8 cellular contexts compared by ENCODE assay signal in genomic region chr1:235367000-235367908, GRCh38. TPM values are rescaled to one million over a fixed set of nuclear protein-coding genes. Genes with fewer than 3 reads are reported as not detected.
DNase-seq lines count a peak whose midpoint lies in the region; FAIRE-seq and TF ChIP-seq lines count a peak whose summit lies in the region.

TBCE (plus strand) TSS chr1:235367427; CDS start chr1:235380050, 12,623 bp downstream.

- H3K4me3 ChIP-seq in SK-N-MC (peak within 1 kb of the TSS; percentile 99), neuronal stem cell (ENCODE audit: low read length in 2 of 2) (peak within 1 kb of the TSS; percentile 67 to 88)

- no peaks in the 10 kb centered on the region for H3K4me1 ChIP-seq in neuronal stem cell (ENCODE audit: control insufficient read depth in 2 of 2, insufficient read depth in 1 of 2, low read depth in 1 of 2, low read length in 2 of 2)

- POLR2A ChIA-PET in HEK293T (lab: Yijun Ruan, JAX) = interaction anchor here (0.6 to 2.2 kb wide), 27 partner anchors 9 to 207 kb away, joined by 3 to 28 read pairs (median 5); partner anchors contain the start of genes ARID4B, GGPS1 and RBM34

- no peaks in the 10 kb centered on the region for H3K9me3 ChIP-seq in SK-N-MC (ENCODE audit: low read depth, low read length)
- H3K9me3 ChIP-seq in neuronal stem cell (replicated peaks in 1 of 2; ENCODE audit: control insufficient read depth in 2 of 2, insufficient read depth in 1 of 2, low read depth in 1 of 2, low read length in 2 of 2) = no peaks in the 10 kb centered on the region

- no peaks in the 10 kb centered on the region for H3K9me3 Mint-ChIP-seq in activated naive CD4-positive, alpha-beta T cell treated with anti-CD3 and anti-CD28 coated beads, Interleukin-2, amount 10 ng/mL, durations not matched to agents 7 days and 5 days

- H2BK12ac ChIP-seq in neuronal stem cell (ENCODE audit: low read length) = no peak within 1 kb of the TSS

- H3K14ac ChIP-seq in neuronal stem cell (ENCODE audit: low read length) = no peak within 1 kb of the TSS

- WGBS in neuronal stem cell (ENCODE audit: extremely low coverage in 2 of 2, insufficient read length in 2 of 2, insufficient replicate concordance in 1 of 2), 2 donors = no CpG with 5 or more reads among the region's 38 CpGs

- H3K4me3 Mint-ChIP-seq in activated naive CD4-positive, alpha-beta T cell treated with anti-CD3 and anti-CD28 coated beads, Interleukin-2, amount 10 ng/mL, durations not matched to agents 7 days and 5 days = peak within 1 kb of the TSS; percentile 96

- no peak within 1 kb of the TSS for H2AK5ac ChIP-seq in neuronal stem cell (ENCODE audit: low read depth, low read length)

- FAIRE-seq in frontal cortex (lab: Jason Lieb, UNC) = no peak

- H3K9ac ChIP-seq in SK-N-MC (ENCODE audit: insufficient read length) (peak within 1 kb of the TSS; percentile 79), neuronal stem cell (ENCODE audit: low read depth, low read length, poor library complexity) (peak within 1 kb of the TSS; percentile 75)

- H3K23ac ChIP-seq in neuronal stem cell (ENCODE audit: low read depth, low read length, poor library complexity) = peak within 1 kb of the TSS; percentile 12

- no peaks in the 10 kb centered on the region for H3K27me3 ChIP-seq in neuronal stem cell (ENCODE audit: control insufficient read depth in 3 of 3, insufficient read depth in 3 of 3, low read depth in 1 of 3, low read length in 3 of 3)

- CTCF ChIA-PET in HEK293T (lab: Yijun Ruan, JAX) = interaction anchor here (0.5 to 1.3 kb wide), 3 partner anchors 12 to 135 kb away, joined by 3 to 4 read pairs (median 3); no protein-coding TSS in a partner anchor
- CTCF ChIA-PET in activated naive CD4-positive, alpha-beta T cell treated with anti-CD3 and anti-CD28 coated beads, Interleukin-2, amount 10 ng/mL, durations not matched to agents 7 days and 5 days (lab: Charles Lee) = no interaction called here

- H3K4me2 ChIP-seq in neuronal stem cell (ENCODE audit: insufficient read depth, low read length, poor library complexity, severe bottlenecking) = peak within 1 kb of the TSS; percentile 67

- DNase-seq in GM03348 (ENCODE audit: low spot score) (peak; percentile 98), HEK293T (ENCODE audit: extremely low spot score) (peak; percentile 99), MV-4-11 (lab: John Stamatoyannopoulos, UW) (peak; percentile 97), SK-N-MC (ENCODE audit: low read depth, low spot score) (peak; percentile 60), frontal cortex (ENCODE audit: low spot score in 2 of 2) (peak; percentile 80 to 95), neuronal stem cell (ENCODE audit: low spot score) (peak; percentile 90)
- DNase-seq in activated naive CD4-positive, alpha-beta T cell treated with anti-CD3 and anti-CD28 coated beads, Interleukin-2, amount 10 ng/mL, durations not matched to agents 7 days and 5 days = peak; percentile 92

- peak within 1 kb of the TSS; percentile 23 for H3K18ac ChIP-seq in neuronal stem cell (ENCODE audit: low read length)

- H3K27ac Mint-ChIP-seq in activated naive CD4-positive, alpha-beta T cell treated with anti-CD3 and anti-CD28 coated beads, Interleukin-2, amount 10 ng/mL, durations not matched to agents 7 days and 5 days = peak within 1 kb of the TSS; percentile 90

- no peak within 1 kb of the TSS for H2BK5ac ChIP-seq in neuronal stem cell (ENCODE audit: low read length)

- peaks cover 8% of the 10 kb centered on the region for H3K36me3 Mint-ChIP-seq in activated naive CD4-positive, alpha-beta T cell treated with anti-CD3 and anti-CD28 coated beads, Interleukin-2, amount 10 ng/mL, durations not matched to agents 7 days and 5 days

- H3K27ac ChIP-seq in SK-N-MC (peak within 1 kb of the TSS; percentile 82; the same call in 1 of the 2 replicates), neuronal stem cell (replicated peaks; ENCODE audit: low read length) (no peak within 1 kb of the TSS)

- H3K79me1 ChIP-seq in neuronal stem cell (ENCODE audit: low read depth, low read length) = peaks cover 4% of the 10 kb centered on the region

- no peaks in the 10 kb centered on the region for H3K27me3 Mint-ChIP-seq in activated naive CD4-positive, alpha-beta T cell treated with anti-CD3 and anti-CD28 coated beads, Interleukin-2, amount 10 ng/mL, durations not matched to agents 7 days and 5 days

- no peak within 1 kb of the TSS for H4K91ac ChIP-seq in neuronal stem cell (ENCODE audit: low read depth, low read length, poor library complexity)

- no peak within 1 kb of the TSS for H2BK120ac ChIP-seq in neuronal stem cell (ENCODE audit: low read depth, low read length)

- no peak within 1 kb of the TSS for H3K4ac ChIP-seq in neuronal stem cell (ENCODE audit: low read length)

- H2AFZ ChIP-seq in neuronal stem cell (ENCODE audit: low read length) = peak within 1 kb of the TSS; percentile 89

- TF ChIP-seq CTCF in subcutaneous adipose tissue (IDR thresholded peaks at IDR 0.05; ENCODE audit: low read depth) = no peak

- H3K36me3 ChIP-seq in SK-N-MC (ENCODE audit: insufficient read depth, low read length) (no peaks in the 10 kb centered on the region), neuronal stem cell (replicated peaks in 1 of 2; ENCODE audit: control insufficient read depth in 2 of 2, insufficient read depth in 2 of 2, low read length in 2 of 2) (peaks cover 2 to 7% of the 10 kb centered on the region in 2 donors)

- H2BK15ac ChIP-seq in neuronal stem cell (ENCODE audit: low read length) = no peak within 1 kb of the TSS

- H3K4me1 Mint-ChIP-seq in activated naive CD4-positive, alpha-beta T cell treated with anti-CD3 and anti-CD28 coated beads, Interleukin-2, amount 10 ng/mL, durations not matched to agents 7 days and 5 days = peaks cover 31% of the 10 kb centered on the region

- H4K8ac ChIP-seq in neuronal stem cell (ENCODE audit: low read depth, low read length) = no peak within 1 kb of the TSS

TF ChIP-seq in HEK293T, 16 proteins besides CTCF, POLR2A, EP300 and RAD21:
- TF ChIP-seq SUZ12 (IDR thresholded peaks at IDR 0.05) (no peak), SP1 (IDR thresholded peaks at IDR 0.05) (no peak), BHLHE40 (IDR thresholded peaks at IDR 0.05; ENCODE audit: borderline replicate concordance) (no peak), FOXA1 (IDR thresholded peaks at IDR 0.05) (no peak), L3MBTL2 (conservative IDR thresholded peaks at IDR 0.05) (peak; percentile 89), NFRKB (IDR thresholded peaks at IDR 0.05) (no peak), ZNF384 (IDR thresholded peaks at IDR 0.05) (peak; percentile 87), ELF4 (IDR thresholded peaks at IDR 0.05) (peak; percentile 84), ARNT (IDR thresholded peaks at IDR 0.05) (no peak), PKNOX1 (IDR thresholded peaks at IDR 0.05) (peak; percentile 93), FOXM1 (IDR thresholded peaks at IDR 0.05; ENCODE audit: borderline replicate concordance) (no peak), TARDBP (IDR thresholded peaks at IDR 0.05) (no peak), FOXK2 (IDR thresholded peaks at IDR 0.05) (no peak), LEF1 (IDR thresholded peaks at IDR 0.05; ENCODE audit: borderline replicate concordance) (no peak), HDGF (IDR thresholded peaks at IDR 0.05; ENCODE audit: borderline replicate concordance) (peak; percentile 79; the same call in 1 of the 2 replicates), CTBP1 (IDR thresholded peaks at IDR 0.05; ENCODE audit: borderline replicate concordance) (no peak)
TF ChIP-seq in HEK293T: peak in this region for 5.

RNA-seq across cellular contexts. Expression of gene TBCE, which starts in this region (rescaled TPM):
- 44.0 TPM for total RNA-seq in frontal cortex
- 35.1 TPM for polyA plus RNA-seq in neuronal stem cell (2013, experiment 1 of 2)
- 32.3 TPM for polyA plus RNA-seq in neuronal stem cell (2013, experiment 2 of 2)
- 10 to 100 TPM; 11.7 to 32.4 (median 22.6) TPM for total RNA-seq in subcutaneous adipose tissue
